ENCODE assay signal across 1 cellular context in the genomic region with DNA sequence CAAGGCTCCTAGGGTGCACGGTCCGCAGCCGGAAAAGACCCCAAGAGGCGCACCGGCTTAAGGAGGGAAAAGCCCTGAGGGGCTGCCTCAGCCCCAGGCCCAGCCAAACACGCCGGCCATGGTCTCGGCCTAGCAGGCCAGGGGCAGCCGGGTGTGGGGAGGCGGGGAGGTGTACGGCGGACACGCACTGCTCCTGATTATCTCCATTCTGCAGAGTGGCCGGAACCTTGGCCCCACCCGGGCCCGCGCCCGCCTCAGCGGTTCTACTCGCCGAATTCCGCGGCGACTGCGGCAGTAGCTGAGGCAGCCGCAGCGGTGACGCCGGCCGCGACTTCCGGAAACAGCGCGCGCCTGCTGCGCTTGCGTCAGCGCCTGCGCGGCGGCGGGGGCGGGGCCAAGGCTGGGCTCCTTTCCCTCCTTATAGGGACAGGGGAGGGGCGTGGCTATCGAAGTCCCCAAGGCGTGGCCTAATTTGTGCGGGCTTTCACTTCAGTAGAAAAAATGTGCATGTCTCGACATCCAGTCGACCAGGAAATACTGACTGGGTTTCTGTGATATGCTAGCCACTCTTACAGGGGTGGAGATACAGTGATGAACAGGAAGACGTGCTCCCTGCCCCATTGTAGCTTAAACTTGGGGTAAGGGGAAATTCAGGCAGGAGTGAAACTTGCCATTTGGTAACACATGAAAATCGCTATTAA.
A peak's percentile ranks its signal among the peaks of the same experiment; 100 is the strongest.
TF ChIP-seq lines count a peak whose summit lies in the region.

A gene with protein sequence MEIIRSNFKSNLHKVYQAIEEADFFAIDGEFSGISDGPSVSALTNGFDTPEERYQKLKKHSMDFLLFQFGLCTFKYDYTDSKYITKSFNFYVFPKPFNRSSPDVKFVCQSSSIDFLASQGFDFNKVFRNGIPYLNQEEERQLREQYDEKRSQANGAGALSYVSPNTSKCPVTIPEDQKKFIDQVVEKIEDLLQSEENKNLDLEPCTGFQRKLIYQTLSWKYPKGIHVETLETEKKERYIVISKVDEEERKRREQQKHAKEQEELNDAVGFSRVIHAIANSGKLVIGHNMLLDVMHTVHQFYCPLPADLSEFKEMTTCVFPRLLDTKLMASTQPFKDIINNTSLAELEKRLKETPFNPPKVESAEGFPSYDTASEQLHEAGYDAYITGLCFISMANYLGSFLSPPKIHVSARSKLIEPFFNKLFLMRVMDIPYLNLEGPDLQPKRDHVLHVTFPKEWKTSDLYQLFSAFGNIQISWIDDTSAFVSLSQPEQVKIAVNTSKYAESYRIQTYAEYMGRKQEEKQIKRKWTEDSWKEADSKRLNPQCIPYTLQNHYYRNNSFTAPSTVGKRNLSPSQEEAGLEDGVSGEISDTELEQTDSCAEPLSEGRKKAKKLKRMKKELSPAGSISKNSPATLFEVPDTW (minus strand): TSS at position 342 of the 701 bp plus-strand sequence. CDS start 135 bp downstream, at position 207.

TF ChIP-seq in K562, 482 proteins besides CTCF, POLR2A, EP300 and RAD21 (continued from another document and continues in another):
- TF ChIP-seq U2AF2 (optimal IDR thresholded peaks at IDR 0.05; ENCODE audit: low read depth, low read length) (no peak), ZFP1 (CRISPR knock-in tag; IDR thresholded peaks at IDR 0.05) (no peak), HDAC1 (IDR thresholded peaks at IDR 0.05) (peak in 1 of 2 experiments; percentile 69; a peak in 2 of 4 replicates), ZNF583 (CRISPR knock-in tag; IDR thresholded peaks at IDR 0.05) (no peak), KDM2B (CRISPR knock-in tag; IDR thresholded peaks at IDR 0.05) (no peak), ZNF146 (CRISPR knock-in tag; IDR thresholded peaks at IDR 0.05; ENCODE audit: unreplicated experiment) (no peak), ZBED1 (IDR thresholded peaks at IDR 0.05) (peak; percentile 97), ZNF780A (CRISPR knock-in tag; IDR thresholded peaks at IDR 0.05) (no peak), TAF15 (IDR thresholded peaks at IDR 0.05; ENCODE audit: low read depth, low read length) (no peak), RFX1 (IDR thresholded peaks at IDR 0.05) (no peak), HIVEP1 (CRISPR knock-in tag; IDR thresholded peaks at IDR 0.05) (no peak), HMG20B (CRISPR knock-in tag; IDR thresholded peaks at IDR 0.05) (no peak), PRPF4 (IDR thresholded peaks at IDR 0.05; ENCODE audit: insufficient read depth, low read depth, low read length, poor library complexity, severe bottlenecking) (peak; percentile 32), CEBPG (CRISPR knock-in tag; IDR thresholded peaks at IDR 0.05) (peak; percentile 90), CEBPG (tag; conservative IDR thresholded peaks at IDR 0.05 in 1 of 2, IDR thresholded peaks at IDR 0.05 in 1 of 2) (peak in 1 of 2 experiments; percentile 58; a peak in 2 of 4 replicates), ZNF124 (CRISPR knock-in tag; IDR thresholded peaks at IDR 0.05) (no peak), FOXJ2 (tag; IDR thresholded peaks at IDR 0.05) (no peak), CCAR2 (IDR thresholded peaks at IDR 0.05; ENCODE audit: low read depth, low read length) (no peak), NR2F6 (CRISPR knock-in tag; IDR thresholded peaks at IDR 0.05) (no peak), ARNT (IDR thresholded peaks at IDR 0.05) (no peak), HMG20A (CRISPR knock-in tag; conservative IDR thresholded peaks at IDR 0.05) (no peak), DPF2 (IDR thresholded peaks at IDR 0.05) (no peak), ARID1B (IDR thresholded peaks at IDR 0.05) (0 out of 2 replicates have a peak, but pooled peaks have one; percentile 18), JUN (IDR thresholded peaks at IDR 0.05; ENCODE audit: borderline replicate concordance, low read depth, low read length) (peak; percentile 31; the same call in 1 of the 2 replicates), JUN (CRISPR knock-in tag; IDR thresholded peaks at IDR 0.05; ENCODE audit: borderline replicate concordance) (peak; percentile 85; the same call in 1 of the 2 replicates), ERF (CRISPR knock-in tag; IDR thresholded peaks at IDR 0.05) (no peak), RBM39 (optimal IDR thresholded peaks at IDR 0.05; ENCODE audit: low read depth, low read length) (no peak), MTA3 (IDR thresholded peaks at IDR 0.05; ENCODE audit: borderline replicate concordance) (peak; percentile 50; the same call in 1 of the 2 replicates), FOXK1 (CRISPR knock-in tag; IDR thresholded peaks at IDR 0.05; ENCODE audit: borderline replicate concordance) (peak; percentile 48; the same call in 1 of the 2 replicates), POLR2G (IDR thresholded peaks at IDR 0.05; ENCODE audit: low read depth, low read length) (peak; percentile 98), SPI1 (IDR thresholded peaks at IDR 0.05; ENCODE audit: borderline replicate concordance, low read depth, low read length) (0 out of 2 replicates have a peak, but pooled peaks have one; percentile 22), CTBP1 (IDR thresholded peaks at IDR 0.05; ENCODE audit: borderline replicate concordance) (peak; percentile 80), TEAD1 (CRISPR knock-in tag; IDR thresholded peaks at IDR 0.05) (peak; percentile 81 to 99; a peak in 3 of 4 replicates), SRSF3 (IDR thresholded peaks at IDR 0.05; ENCODE audit: insufficient read depth, low read length) (no peak), RAD51 (IDR thresholded peaks at IDR 0.05; ENCODE audit: borderline replicate concordance, low read depth) (no peak), PHF8 (IDR thresholded peaks at IDR 0.05; ENCODE audit: borderline replicate concordance, low read length) (peak; percentile 94; the same call in 1 of the 2 replicates), DMBX1 (CRISPR knock-in tag; IDR thresholded peaks at IDR 0.05; ENCODE audit: borderline replicate concordance) (no peak), ELF1 (tag; IDR thresholded peaks at IDR 0.05) (peak; percentile 98), POLR2B (IDR thresholded peaks at IDR 0.05; ENCODE audit: low read depth, partially characterized antibody) (peak; percentile 80), RUNX1 (IDR thresholded peaks at IDR 0.05; ENCODE audit: low read depth) (no peak), ILF3 (IDR thresholded peaks at IDR 0.05; ENCODE audit: borderline replicate concordance) (no peak)
- TF ChIP-seq, protein P1, sequence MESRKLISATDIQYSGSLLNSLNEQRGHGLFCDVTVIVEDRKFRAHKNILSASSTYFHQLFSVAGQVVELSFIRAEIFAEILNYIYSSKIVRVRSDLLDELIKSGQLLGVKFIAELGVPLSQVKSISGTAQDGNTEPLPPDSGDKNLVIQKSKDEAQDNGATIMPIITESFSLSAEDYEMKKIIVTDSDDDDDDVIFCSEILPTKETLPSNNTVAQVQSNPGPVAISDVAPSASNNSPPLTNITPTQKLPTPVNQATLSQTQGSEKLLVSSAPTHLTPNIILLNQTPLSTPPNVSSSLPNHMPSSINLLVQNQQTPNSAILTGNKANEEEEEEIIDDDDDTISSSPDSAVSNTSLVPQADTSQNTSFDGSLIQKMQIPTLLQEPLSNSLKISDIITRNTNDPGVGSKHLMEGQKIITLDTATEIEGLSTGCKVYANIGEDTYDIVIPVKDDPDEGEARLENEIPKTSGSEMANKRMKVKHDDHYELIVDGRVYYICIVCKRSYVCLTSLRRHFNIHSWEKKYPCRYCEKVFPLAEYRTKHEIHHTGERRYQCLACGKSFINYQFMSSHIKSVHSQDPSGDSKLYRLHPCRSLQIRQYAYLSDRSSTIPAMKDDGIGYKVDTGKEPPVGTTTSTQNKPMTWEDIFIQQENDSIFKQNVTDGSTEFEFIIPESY (CRISPR knock-in tag; IDR thresholded peaks at IDR 0.05), result peak; percentile 52; the same call in 1 of the 2 replicates
- TF ChIP-seq, protein P2, sequence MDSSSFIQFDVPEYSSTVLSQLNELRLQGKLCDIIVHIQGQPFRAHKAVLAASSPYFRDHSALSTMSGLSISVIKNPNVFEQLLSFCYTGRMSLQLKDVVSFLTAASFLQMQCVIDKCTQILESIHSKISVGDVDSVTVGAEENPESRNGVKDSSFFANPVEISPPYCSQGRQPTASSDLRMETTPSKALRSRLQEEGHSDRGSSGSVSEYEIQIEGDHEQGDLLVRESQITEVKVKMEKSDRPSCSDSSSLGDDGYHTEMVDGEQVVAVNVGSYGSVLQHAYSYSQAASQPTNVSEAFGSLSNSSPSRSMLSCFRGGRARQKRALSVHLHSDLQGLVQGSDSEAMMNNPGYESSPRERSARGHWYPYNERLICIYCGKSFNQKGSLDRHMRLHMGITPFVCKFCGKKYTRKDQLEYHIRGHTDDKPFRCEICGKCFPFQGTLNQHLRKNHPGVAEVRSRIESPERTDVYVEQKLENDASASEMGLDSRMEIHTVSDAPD (CRISPR knock-in tag; IDR thresholded peaks at IDR 0.05), result no peak
- TF ChIP-seq, protein P3, sequence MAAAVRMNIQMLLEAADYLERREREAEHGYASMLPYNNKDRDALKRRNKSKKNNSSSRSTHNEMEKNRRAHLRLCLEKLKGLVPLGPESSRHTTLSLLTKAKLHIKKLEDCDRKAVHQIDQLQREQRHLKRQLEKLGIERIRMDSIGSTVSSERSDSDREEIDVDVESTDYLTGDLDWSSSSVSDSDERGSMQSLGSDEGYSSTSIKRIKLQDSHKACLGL (CRISPR knock-in tag; IDR thresholded peaks at IDR 0.05; ENCODE audit: borderline replicate concordance, poor library complexity, severe bottlenecking), result no peak
- TF ChIP-seq, protein P4, sequence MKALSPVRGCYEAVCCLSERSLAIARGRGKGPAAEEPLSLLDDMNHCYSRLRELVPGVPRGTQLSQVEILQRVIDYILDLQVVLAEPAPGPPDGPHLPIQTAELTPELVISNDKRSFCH (CRISPR knock-in tag; IDR thresholded peaks at IDR 0.05), result no peak
- TF ChIP-seq, protein P4 (tag; IDR thresholded peaks at IDR 0.05), result no peak
- TF ChIP-seq, protein P5, sequence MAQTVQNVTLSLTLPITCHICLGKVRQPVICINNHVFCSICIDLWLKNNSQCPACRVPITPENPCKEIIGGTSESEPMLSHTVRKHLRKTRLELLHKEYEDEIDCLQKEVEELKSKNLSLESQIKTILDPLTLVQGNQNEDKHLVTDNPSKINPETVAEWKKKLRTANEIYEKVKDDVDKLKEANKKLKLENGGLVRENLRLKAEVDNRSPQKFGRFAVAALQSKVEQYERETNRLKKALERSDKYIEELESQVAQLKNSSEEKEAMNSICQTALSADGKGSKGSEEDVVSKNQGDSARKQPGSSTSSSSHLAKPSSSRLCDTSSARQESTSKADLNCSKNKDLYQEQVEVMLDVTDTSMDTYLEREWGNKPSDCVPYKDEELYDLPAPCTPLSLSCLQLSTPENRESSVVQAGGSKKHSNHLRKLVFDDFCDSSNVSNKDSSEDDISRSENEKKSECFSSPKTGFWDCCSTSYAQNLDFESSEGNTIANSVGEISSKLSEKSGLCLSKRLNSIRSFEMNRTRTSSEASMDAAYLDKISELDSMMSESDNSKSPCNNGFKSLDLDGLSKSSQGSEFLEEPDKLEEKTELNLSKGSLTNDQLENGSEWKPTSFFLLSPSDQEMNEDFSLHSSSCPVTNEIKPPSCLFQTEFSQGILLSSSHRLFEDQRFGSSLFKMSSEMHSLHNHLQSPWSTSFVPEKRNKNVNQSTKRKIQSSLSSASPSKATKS (CRISPR knock-in tag; IDR thresholded peaks at IDR 0.05), result no peak
- TF ChIP-seq, protein P6, sequence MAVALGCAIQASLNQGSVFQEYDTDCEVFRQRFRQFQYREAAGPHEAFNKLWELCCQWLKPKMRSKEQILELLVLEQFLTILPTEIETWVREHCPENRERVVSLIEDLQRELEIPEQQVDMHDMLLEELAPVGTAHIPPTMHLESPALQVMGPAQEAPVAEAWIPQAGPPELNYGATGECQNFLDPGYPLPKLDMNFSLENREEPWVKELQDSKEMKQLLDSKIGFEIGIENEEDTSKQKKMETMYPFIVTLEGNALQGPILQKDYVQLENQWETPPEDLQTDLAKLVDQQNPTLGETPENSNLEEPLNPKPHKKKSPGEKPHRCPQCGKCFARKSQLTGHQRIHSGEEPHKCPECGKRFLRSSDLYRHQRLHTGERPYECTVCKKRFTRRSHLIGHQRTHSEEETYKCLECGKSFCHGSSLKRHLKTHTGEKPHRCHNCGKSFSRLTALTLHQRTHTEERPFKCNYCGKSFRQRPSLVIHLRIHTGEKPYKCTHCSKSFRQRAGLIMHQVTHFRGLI (CRISPR knock-in tag; IDR thresholded peaks at IDR 0.05), result no peak
- TF ChIP-seq, protein P7, sequence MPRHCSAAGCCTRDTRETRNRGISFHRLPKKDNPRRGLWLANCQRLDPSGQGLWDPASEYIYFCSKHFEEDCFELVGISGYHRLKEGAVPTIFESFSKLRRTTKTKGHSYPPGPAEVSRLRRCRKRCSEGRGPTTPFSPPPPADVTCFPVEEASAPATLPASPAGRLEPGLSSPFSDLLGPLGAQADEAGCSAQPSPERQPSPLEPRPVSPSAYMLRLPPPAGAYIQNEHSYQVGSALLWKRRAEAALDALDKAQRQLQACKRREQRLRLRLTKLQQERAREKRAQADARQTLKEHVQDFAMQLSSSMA (CRISPR knock-in tag; IDR thresholded peaks at IDR 0.05), result no peak
- TF ChIP-seq, protein P8, sequence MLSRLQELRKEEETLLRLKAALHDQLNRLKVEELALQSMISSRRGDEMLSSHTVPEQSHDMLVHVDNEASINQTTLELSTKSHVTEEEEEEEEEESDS (CRISPR knock-in tag; IDR thresholded peaks at IDR 0.05), result no peak
- TF ChIP-seq, protein P9, sequence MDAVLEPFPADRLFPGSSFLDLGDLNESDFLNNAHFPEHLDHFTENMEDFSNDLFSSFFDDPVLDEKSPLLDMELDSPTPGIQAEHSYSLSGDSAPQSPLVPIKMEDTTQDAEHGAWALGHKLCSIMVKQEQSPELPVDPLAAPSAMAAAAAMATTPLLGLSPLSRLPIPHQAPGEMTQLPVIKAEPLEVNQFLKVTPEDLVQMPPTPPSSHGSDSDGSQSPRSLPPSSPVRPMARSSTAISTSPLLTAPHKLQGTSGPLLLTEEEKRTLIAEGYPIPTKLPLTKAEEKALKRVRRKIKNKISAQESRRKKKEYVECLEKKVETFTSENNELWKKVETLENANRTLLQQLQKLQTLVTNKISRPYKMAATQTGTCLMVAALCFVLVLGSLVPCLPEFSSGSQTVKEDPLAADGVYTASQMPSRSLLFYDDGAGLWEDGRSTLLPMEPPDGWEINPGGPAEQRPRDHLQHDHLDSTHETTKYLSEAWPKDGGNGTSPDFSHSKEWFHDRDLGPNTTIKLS (IDR thresholded peaks at IDR 0.05; ENCODE audit: borderline replicate concordance, low read depth), result peak; percentile 45; the same call in 1 of the 2 replicates
- TF ChIP-seq, protein P10, sequence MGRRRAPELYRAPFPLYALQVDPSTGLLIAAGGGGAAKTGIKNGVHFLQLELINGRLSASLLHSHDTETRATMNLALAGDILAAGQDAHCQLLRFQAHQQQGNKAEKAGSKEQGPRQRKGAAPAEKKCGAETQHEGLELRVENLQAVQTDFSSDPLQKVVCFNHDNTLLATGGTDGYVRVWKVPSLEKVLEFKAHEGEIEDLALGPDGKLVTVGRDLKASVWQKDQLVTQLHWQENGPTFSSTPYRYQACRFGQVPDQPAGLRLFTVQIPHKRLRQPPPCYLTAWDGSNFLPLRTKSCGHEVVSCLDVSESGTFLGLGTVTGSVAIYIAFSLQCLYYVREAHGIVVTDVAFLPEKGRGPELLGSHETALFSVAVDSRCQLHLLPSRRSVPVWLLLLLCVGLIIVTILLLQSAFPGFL (CRISPR knock-in tag; IDR thresholded peaks at IDR 0.05), result no peak
- TF ChIP-seq, protein P11, sequence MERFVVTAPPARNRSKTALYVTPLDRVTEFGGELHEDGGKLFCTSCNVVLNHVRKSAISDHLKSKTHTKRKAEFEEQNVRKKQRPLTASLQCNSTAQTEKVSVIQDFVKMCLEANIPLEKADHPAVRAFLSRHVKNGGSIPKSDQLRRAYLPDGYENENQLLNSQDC (CRISPR knock-in tag; IDR thresholded peaks at IDR 0.05), result peak; percentile 91; the same call in 1 of the 2 replicates
